Comparison of ENCODE assay signal across 9 cellular contexts in genomic region chr15:55196011-55196410, GRCh38. TPM values are rescaled to one million over a fixed set of nuclear protein-coding genes. Genes with fewer than 3 reads are reported as not detected.
DNase-seq lines count a peak whose midpoint lies in the region; ATAC-seq and TF ChIP-seq lines count a peak whose summit lies in the region.
"Had no signal": no experiment of that assay in that cellular context is flagged by ENCODE, and none has a peak within 500 bp of the region (broad histone marks: within the 10 kb centered on the region; RNA-seq: fewer than 3 reads in every experiment).

No MANE protein-coding gene starts in this region.

- H3K9me3 Mint-ChIP-seq in CD4-positive, CD25-positive, alpha-beta regulatory T cell: peaks cover 0 to 3% (median 0%) of the 10 kb centered on the region in 7 donors
- H3K9me3 Mint-ChIP-seq in endodermal cell: peaks cover 12% of the 10 kb centered on the region
- H3K9me3 Mint-ChIP-seq in activated T-cell treated with anti-CD3 and anti-CD28 coated beads, Interleukin-2, amount 50 U/mL, for 24 hours: peaks cover 10% of the 10 kb centered on the region
- H3K9me3 Mint-ChIP-seq: central memory CD8-positive, alpha-beta T cell had no signal

- H4K91ac ChIP-seq in neuronal stem cell (ENCODE audit: low read depth, low read length, poor library complexity): no peak overlapping the region

- H2BK5ac ChIP-seq in neuronal stem cell (ENCODE audit: low read length): no peak overlapping the region

- H3K23ac ChIP-seq in neuronal stem cell (ENCODE audit: low read depth, low read length, poor library complexity): no peak overlapping the region

- H3K4me3 Mint-ChIP-seq in CD4-positive, CD25-positive, alpha-beta regulatory T cell: no peak overlapping the region
- no peak overlapping the region for H3K4me3 Mint-ChIP-seq in endodermal cell
- H3K4me3 Mint-ChIP-seq in activated T-cell treated with anti-CD3 and anti-CD28 coated beads, Interleukin-2, amount 50 U/mL, for 24 hours: no peak overlapping the region
- H3K4me3 Mint-ChIP-seq: central memory CD8-positive, alpha-beta T cell had no signal

- no peak overlapping the region for H2AK5ac ChIP-seq in neuronal stem cell (ENCODE audit: low read depth, low read length)

- H3K27me3 Mint-ChIP-seq in CD4-positive, CD25-positive, alpha-beta regulatory T cell: no peaks in the 10 kb centered on the region
- H3K27me3 Mint-ChIP-seq in endodermal cell (ENCODE audit: insufficient read depth): no peaks in the 10 kb centered on the region
- no peaks in the 10 kb centered on the region for H3K27me3 Mint-ChIP-seq in activated T-cell treated with anti-CD3 and anti-CD28 coated beads, Interleukin-2, amount 50 U/mL, for 24 hours
- H3K27me3 Mint-ChIP-seq: central memory CD8-positive, alpha-beta T cell had no signal

- no peak overlapping the region for H2BK12ac ChIP-seq in neuronal stem cell (ENCODE audit: low read length)

- TF ChIP-seq CTCF in NB4 (IDR thresholded peaks at IDR 0.05; ENCODE audit: low read depth, low read length): no peak
- TF ChIP-seq CTCF in endodermal cell (conservative IDR thresholded peaks at IDR 0.05): no peak

- peak in 1 of 3 donors; percentile 33 for DNase-seq in CD4-positive, CD25-positive, alpha-beta regulatory T cell
- DNase-seq in NB4 (ENCODE audit: low read depth) (peak; percentile 51), endodermal cell (no peak), neuronal stem cell (ENCODE audit: low spot score) (no peak), Ammon's horn (ENCODE audit: low spot score) (no peak)
- DNase-seq in activated T-cell treated with anti-CD3 and anti-CD28 coated beads, Interleukin-2, amount 50 U/mL, for 24 hours: no peak

- H2AFZ ChIP-seq in neuronal stem cell (ENCODE audit: low read length): peak overlapping the region; percentile 81

- no peak overlapping the region for H3K4ac ChIP-seq in neuronal stem cell (ENCODE audit: low read length)

- H3K36me3 Mint-ChIP-seq in CD4-positive, CD25-positive, alpha-beta regulatory T cell: peaks cover 6% of the 10 kb centered on the region
- H3K36me3 Mint-ChIP-seq in endodermal cell (ENCODE audit: low read depth): peaks cover 13% of the 10 kb centered on the region
- peaks cover 43% of the 10 kb centered on the region for H3K36me3 Mint-ChIP-seq in activated T-cell treated with anti-CD3 and anti-CD28 coated beads, Interleukin-2, amount 50 U/mL, for 24 hours (ENCODE audit: low read depth)

- no peak for TF ChIP-seq POLR2A in NB4 (IDR thresholded peaks at IDR 0.05; ENCODE audit: extremely low read depth, insufficient read length)

- no peak overlapping the region for H2BK120ac ChIP-seq in neuronal stem cell (ENCODE audit: low read depth, low read length)

- H3K36me3 ChIP-seq in CD4-positive, CD25-positive, alpha-beta regulatory T cell (ENCODE audit: control insufficient read depth, insufficient read depth, low read length): peaks cover 16% of the 10 kb centered on the region
- H3K36me3 ChIP-seq in endodermal cell (ENCODE audit: control insufficient read depth, insufficient read depth, low read length) (peaks cover 18% of the 10 kb centered on the region), neuronal stem cell (replicated peaks in 1 of 2; ENCODE audit: control insufficient read depth in 2 of 2, insufficient read depth in 2 of 2, low read length in 2 of 2) (peaks cover 4 to 43% of the 10 kb centered on the region in 2 donors)

- H3K27ac ChIP-seq in CD4-positive, CD25-positive, alpha-beta regulatory T cell (ENCODE audit: insufficient read depth, low read length, poor library complexity, severe bottlenecking): peak overlapping the region; percentile 92
- peak overlapping the region; percentile 94 for H3K27ac ChIP-seq in endodermal cell (ENCODE audit: low read depth, low read length)
- H3K27ac ChIP-seq in neuronal stem cell (replicated peaks; ENCODE audit: low read length): no peak overlapping the region

- H3K9ac ChIP-seq in endodermal cell (ENCODE audit: extremely low read depth, low read length, poor library complexity, severe bottlenecking) (peak overlapping the region; percentile 96), neuronal stem cell (ENCODE audit: low read depth, low read length, poor library complexity) (no peak overlapping the region)

- no peak overlapping the region for H3K14ac ChIP-seq in neuronal stem cell (ENCODE audit: low read length)

- peaks cover 23 to 32% (median 27%) of the 10 kb centered on the region in 4 donors for H3K4me1 Mint-ChIP-seq in CD4-positive, CD25-positive, alpha-beta regulatory T cell
- peaks cover 4% of the 10 kb centered on the region for H3K4me1 Mint-ChIP-seq in endodermal cell
- H3K4me1 Mint-ChIP-seq in activated T-cell treated with anti-CD3 and anti-CD28 coated beads, Interleukin-2, amount 50 U/mL, for 24 hours (ENCODE audit: low read depth): peaks cover 35% of the 10 kb centered on the region

- H3K4me3 ChIP-seq in CD4-positive, CD25-positive, alpha-beta regulatory T cell (ENCODE audit: low read depth, low read length): peak overlapping the region; percentile 97
- H3K4me3 ChIP-seq in NB4 (ENCODE audit: low read depth, low read length) (peak overlapping the region; percentile 78), endodermal cell (ENCODE audit: low read length) (peak overlapping the region; percentile 98), neuronal stem cell (ENCODE audit: low read length in 2 of 2) (peak overlapping the region; percentile 68 to 94)

- no peaks in the 10 kb centered on the region for H3K79me1 ChIP-seq in neuronal stem cell (ENCODE audit: low read depth, low read length)

- no peak overlapping the region for H2BK15ac ChIP-seq in neuronal stem cell (ENCODE audit: low read length)

- no peak overlapping the region for H3K27ac Mint-ChIP-seq in CD4-positive, CD25-positive, alpha-beta regulatory T cell
- H3K27ac Mint-ChIP-seq in endodermal cell: no peak overlapping the region
- no peak overlapping the region for H3K27ac Mint-ChIP-seq in activated T-cell treated with anti-CD3 and anti-CD28 coated beads, Interleukin-2, amount 50 U/mL, for 24 hours

- no peak overlapping the region for H3K18ac ChIP-seq in neuronal stem cell (ENCODE audit: low read length)

- H3K4me2 ChIP-seq in neuronal stem cell (ENCODE audit: insufficient read depth, low read length, poor library complexity, severe bottlenecking): peak overlapping the region; percentile 55

- no peak for ATAC-seq in CD4-positive, CD25-positive, alpha-beta regulatory T cell (ENCODE audit: low read depth in 2 of 2)
- ATAC-seq in HG02623 (IDR thresholded peaks at IDR 0.05; ENCODE audit: unreplicated experiment) (no peak), GM19455 (IDR thresholded peaks at IDR 0.05; ENCODE audit: unreplicated experiment) (no peak)

- no peaks in the 10 kb centered on the region for H3K9me3 ChIP-seq in CD4-positive, CD25-positive, alpha-beta regulatory T cell (ENCODE audit: control insufficient read depth in 2 of 2, low read length in 2 of 2)
- peaks cover 7% of the 10 kb centered on the region for H3K9me3 ChIP-seq in endodermal cell (ENCODE audit: control insufficient read depth, low read length)
- H3K9me3 ChIP-seq in neuronal stem cell (replicated peaks in 1 of 2; ENCODE audit: control insufficient read depth in 2 of 2, insufficient read depth in 1 of 2, low read depth in 1 of 2, low read length in 2 of 2): peaks cover 0 to 8% of the 10 kb centered on the region in 2 donors

- H3K27me3 ChIP-seq in CD4-positive, CD25-positive, alpha-beta regulatory T cell (ENCODE audit: control insufficient read depth, insufficient read depth, low read length): no peaks in the 10 kb centered on the region
- H3K27me3 ChIP-seq in endodermal cell (ENCODE audit: control insufficient read depth, insufficient read depth, low read length, poor library complexity, severe bottlenecking) (no peaks in the 10 kb centered on the region), neuronal stem cell (ENCODE audit: control insufficient read depth in 3 of 3, insufficient read depth in 3 of 3, low read depth in 1 of 3, low read length in 3 of 3) (no peaks in the 10 kb centered on the region)

- 1 to 2% methylated on average over 8 to 9 of the region's 9 CpGs for WGBS in endodermal cell (ENCODE audit: insufficient coverage in 1 of 2, insufficient read length in 1 of 2), 2 experiments
- WGBS in neuronal stem cell (ENCODE audit: extremely low coverage in 2 of 2, insufficient read length in 2 of 2, insufficient replicate concordance in 1 of 2), 2 donors: no CpG with 5 or more reads among the region's 9 CpGs

- peaks cover 42% of the 10 kb centered on the region for H3K4me1 ChIP-seq in CD4-positive, CD25-positive, alpha-beta regulatory T cell (ENCODE audit: control insufficient read depth, insufficient read depth, low read length, poor library complexity, severe bottlenecking)
- H3K4me1 ChIP-seq in endodermal cell (ENCODE audit: control insufficient read depth, insufficient read depth, low read length): no peaks in the 10 kb centered on the region
- peaks cover 0 to 7% of the 10 kb centered on the region in 2 donors for H3K4me1 ChIP-seq in neuronal stem cell (ENCODE audit: control insufficient read depth in 2 of 2, insufficient read depth in 1 of 2, low read depth in 1 of 2, low read length in 2 of 2)

- no peak overlapping the region for H4K8ac ChIP-seq in neuronal stem cell (ENCODE audit: low read depth, low read length)

RNA-seq across cellular contexts. Expression of gene RSL24D1, which starts 0.7 kb away (rescaled TPM):
- 121 TPM for total RNA-seq in CD4-positive, CD25-positive, alpha-beta regulatory T cell
- 100 to 1,000 TPM in 3 of 4 donors, 10 to 100 TPM in 1; 85.4 to 118 (median 104) TPM for polyA plus RNA-seq in CD4-positive, CD25-positive, alpha-beta regulatory T cell
- total RNA-seq in endodermal cell: 10 to 100 TPM; 75.9 to 79.8 TPM
- polyA plus RNA-seq in endodermal cell (2013, experiment 1 of 2): 116 TPM
- polyA plus RNA-seq in endodermal cell (2013, experiment 2 of 2): 108 TPM
- 97.7 TPM for polyA plus RNA-seq in neuronal stem cell (2013, experiment 1 of 2)
- 98.2 TPM for polyA plus RNA-seq in neuronal stem cell (2013, experiment 2 of 2)
